34 cellular contexts compared by ENCODE assay signal in the genomic region with DNA sequence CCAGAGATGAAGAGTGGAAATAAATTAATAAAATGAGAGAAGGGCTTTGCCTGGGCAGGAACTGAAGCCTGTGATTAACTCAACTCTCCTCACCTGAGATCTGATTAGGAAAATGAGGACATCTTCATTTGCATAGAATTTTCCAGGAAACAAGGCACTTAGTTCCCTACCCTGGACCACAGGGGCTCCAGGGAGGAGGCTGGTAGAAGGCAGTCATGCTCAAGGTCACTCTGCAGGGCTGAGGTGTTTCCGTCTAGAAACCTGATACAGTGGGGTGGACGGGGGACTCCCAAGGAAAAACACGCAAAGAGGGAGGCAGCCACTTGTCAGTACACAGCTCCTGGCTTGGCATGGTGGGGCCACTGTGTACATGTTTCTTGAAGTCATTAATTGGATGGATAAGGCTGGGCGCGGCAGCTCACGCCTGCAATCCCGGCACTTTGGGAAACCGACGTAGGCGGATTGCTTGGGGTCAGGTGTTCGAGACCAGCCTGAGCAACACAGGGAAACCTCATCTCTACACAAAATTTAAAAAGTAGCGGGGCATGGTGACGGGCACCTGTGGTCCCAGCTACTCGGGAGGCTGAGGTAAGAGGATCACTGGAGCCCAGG. TPM values are rescaled to one million over a fixed set of nuclear protein-coding genes. Genes with fewer than 3 reads are reported as not detected.
"Had no signal": no experiment of that assay in that cellular context is flagged by ENCODE, and none has a peak within 500 bp of the region (broad histone marks: within the 10 kb centered on the region; RNA-seq: fewer than 3 reads in every experiment).

No MANE protein-coding gene starts in this region.

- H3K4me1 Mint-ChIP-seq: immature natural killer cell; memory B cell; natural killer cell; stimulated activated naive CD8-positive, alpha-beta T cell treated with anti-CD3 and anti-CD28 coated beads, Interleukin-15, amount 100 ng/mL, for 72 hours had no signal

- ATAC-seq: heart right ventricle; left colon; left ventricle myocardium superior; natural killer cell; sciatic nerve; stimulated activated naive CD8-positive, alpha-beta T cell treated with anti-CD3 and anti-CD28 coated beads, Interleukin-15, amount 100 ng/mL, for 72 hours had no signal

- H3K36me3 ChIP-seq: heart right ventricle, prostate gland, right atrium auricular region, thyroid gland, vagina had no signal

- H3K79me2 ChIP-seq: parathyroid adenoma had no signal

- H3K4me2 ChIP-seq: smooth muscle cell had no signal

- H3K9me3 ChIP-seq: prostate gland, thyroid gland, vagina had no signal

- H3K27me3 ChIP-seq: dorsolateral prefrontal cortex, right atrium auricular region, thyroid gland, vagina had no signal

- H3K27ac ChIP-seq: dorsolateral prefrontal cortex, heart right ventricle, parathyroid adenoma, prostate gland, right atrium auricular region, thyroid gland, vagina had no signal

- H3K4me1 ChIP-seq: parathyroid adenoma, prostate gland, thyroid gland, vagina had no signal

- H3K27ac Mint-ChIP-seq: immature natural killer cell, memory B cell, natural killer cell had no signal

- H2AFZ ChIP-seq: parathyroid adenoma had no signal

- H3K9ac ChIP-seq: parathyroid adenoma had no signal

- H3K4me3 ChIP-seq: dorsolateral prefrontal cortex, heart right ventricle, lung, prostate gland, right atrium auricular region, smooth muscle cell, thyroid gland, vagina had no signal

- FAIRE-seq: colon had no signal

- H3K4me3 Mint-ChIP-seq: immature natural killer cell; memory B cell; natural killer cell; stimulated activated naive CD8-positive, alpha-beta T cell treated with anti-CD3 and anti-CD28 coated beads, Interleukin-15, amount 100 ng/mL, for 72 hours had no signal

- DNase-seq: dorsolateral prefrontal cortex; effector CD4-positive, alpha-beta T cell; foreskin melanocyte; glutamatergic neuron; heart right ventricle; hippocampal formation; immature natural killer cell; islet precursor cell; kidney glomerular epithelial cell; left colon; left ventricle myocardium superior; natural killer cell; occipital lobe; stimulated activated CD4-positive, alpha-beta T cell treated with anti-CD3 and anti-CD28 coated beads, Interleukin-12 subunit alpha, Interleukin-12 subunit beta, amount 100 ng/mL, for 4 hours; stimulated activated CD4-positive, alpha-beta T cell treated with anti-CD3 and anti-CD28 coated beads, Interleukin-1b, Interleukin-23, amount 100 ng/mL, for 48 hours; stimulated activated CD4-positive, alpha-beta T cell treated with anti-CD3 and anti-CD28 coated beads, Interleukin-4, amount 100 ng/mL, for 1 hour; stimulated activated CD8-positive, alpha-beta memory T cell treated with anti-CD3 and anti-CD28 coated beads, Interleukin-4, amount 100 ng/mL, for 48 hours; stimulated activated naive CD4-positive, alpha-beta T cell; stimulated activated naive CD8-positive, alpha-beta T cell treated with anti-CD3 and anti-CD28 coated beads, Interleukin-15, amount 100 ng/mL, for 72 hours; thyroid gland; trophoblast cell had no signal

RNA-seq across cellular contexts. Expression of gene KLK14, which starts 6.0 kb away (rescaled TPM):
- total RNA-seq: occipital lobe, temporal lobe, thyroid gland, ureter, vagina had no signal
- polyA plus RNA-seq: immature natural killer cell, neural cell had no signal

RNA-seq across cellular contexts. Expression of gene KLK13, which starts 11.8 kb away (rescaled TPM):
- total RNA-seq: left ventricle myocardium superior, mononuclear cell, natural killer cell, occipital lobe, right atrium auricular region, temporal lobe, ureter had no signal
- polyA plus RNA-seq: immature natural killer cell, neural cell had no signal

RNA-seq across cellular contexts. Expression of gene KLK12, which starts 41.9 kb away (rescaled TPM):
- total RNA-seq: dorsolateral prefrontal cortex, heart right ventricle, left ventricle myocardium superior, mononuclear cell, natural killer cell, occipital lobe, right atrium auricular region, sciatic nerve, temporal lobe, thyroid gland, ureter had no signal
- polyA plus RNA-seq: heart right ventricle, immature natural killer cell, neural cell had no signal

RNA-seq across cellular contexts. Expression of gene SIGLEC9, which starts 48.0 kb away (rescaled TPM):
- total RNA-seq: smooth muscle cell had no signal
- polyA plus RNA-seq: neural cell, smooth muscle cell had no signal
